ENCODE assay signal across 18 cellular contexts in the genomic region with DNA sequence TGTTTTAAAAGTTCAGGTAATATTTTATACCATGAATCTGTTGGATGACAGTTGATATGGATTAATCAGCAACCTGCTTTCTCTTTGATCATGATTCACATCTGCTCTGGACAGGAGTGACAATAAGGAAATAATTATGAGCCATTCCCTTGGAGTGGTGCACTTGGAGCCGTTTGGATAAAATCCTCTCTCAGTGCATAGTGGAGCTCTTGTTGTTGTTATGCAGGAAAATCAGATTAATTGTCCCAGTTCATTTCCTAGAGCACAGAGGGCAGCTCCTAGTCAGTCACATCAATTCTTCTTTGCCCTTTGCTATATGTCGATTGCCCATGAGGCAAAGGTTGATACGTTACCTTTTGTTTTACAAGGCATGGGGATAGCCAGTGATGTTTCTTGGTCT.
A peak's percentile ranks its signal among the peaks of the same experiment; 100 is the strongest.
DNase-seq lines count a peak whose midpoint lies in the region; ATAC-seq, FAIRE-seq and TF ChIP-seq lines count a peak whose summit lies in the region.
"Had no signal": no experiment of that assay in that cellular context is flagged by ENCODE, and none has a peak within 500 bp of the region (broad histone marks: within the 10 kb centered on the region; RNA-seq: fewer than 3 reads in every experiment).

No MANE protein-coding gene starts in this region.

- POLR2A ChIA-PET in IMR-90 (lab: Charles Lee; ENCODE audit: unreplicated experiment): no interaction called here

- no peak for DNase-seq in IMR-90
- DNase-seq in colonic mucosa: peak; percentile 32
- DNase-seq in kidney tubule cell (ENCODE audit: low spot score): peak; percentile 36
- peak; percentile 82 for DNase-seq in small intestine
- DNase-seq in NCI-H2196 treated with DMSO at 0.1 percent for 48 hours (lab: John Stamatoyannopoulos, UW; ENCODE audit: unreplicated experiment): no peak
- no peak for DNase-seq in activated CD8-positive, alpha-beta memory T cell treated with anti-CD3 and anti-CD28 coated beads for 24 hours
- DNase-seq in DMS53 (lab: John Stamatoyannopoulos, UW): no peak
- no peak for DNase-seq in OCI-M2 (lab: John Stamatoyannopoulos, UW; ENCODE audit: unreplicated experiment)
- DNase-seq: C1 segment of cervical spinal cord; Calu3; CD4-positive, alpha-beta memory T cell; COR-L47; DND-41; GOT3; H7; HCEC 1CT had no signal

- no peak overlapping the region for H4K5ac ChIP-seq in IMR-90 (ENCODE audit: low read depth, low read length)

- no peak for TF ChIP-seq RAD21 in IMR-90 (IDR thresholded peaks at IDR 0.05; ENCODE audit: low read length)

- no peak overlapping the region for H3K23ac ChIP-seq in IMR-90 (ENCODE audit: low read depth, low read length)

- H3K4me1 ChIP-seq in IMR-90 (ENCODE audit: control insufficient read depth, insufficient read depth, low read length) (peaks cover 5% of the 10 kb centered on the region), colonic mucosa (no peaks in the 10 kb centered on the region), small intestine (ENCODE audit: control insufficient read depth in 2 of 2, insufficient read depth in 1 of 2, low read depth in 1 of 2, low read length in 1 of 2) (no peaks in the 10 kb centered on the region)

- H3K18ac ChIP-seq in IMR-90 (ENCODE audit: low read depth, low read length): no peak overlapping the region

- no peak for FAIRE-seq in small intestine (lab: Jason Lieb, UNC)
- FAIRE-seq: G401.6, GM12892 had no signal

- H4K20me1 ChIP-seq in IMR-90 (ENCODE audit: insufficient read depth, low read length): no peaks in the 10 kb centered on the region

- no peaks in the 10 kb centered on the region; a peak in 1 of 4 replicates for H3K79me1 ChIP-seq in IMR-90 (ENCODE audit: low read depth in 1 of 2, low read length in 2 of 2)

- peak overlapping the region; percentile 63; the same call in 1 of the 2 replicates for H2BK20ac ChIP-seq in IMR-90 (ENCODE audit: low read depth, low read length)

- H3K56ac ChIP-seq in IMR-90 (ENCODE audit: extremely low read depth, insufficient read depth, low read length): no peak overlapping the region

- peak overlapping the region; percentile 53 for H4K91ac ChIP-seq in IMR-90 (ENCODE audit: insufficient read depth, low read depth, low read length)

- peak overlapping the region; percentile 46; the same call in 1 of the 2 replicates for H3K4ac ChIP-seq in IMR-90 (ENCODE audit: low read depth, low read length)

- WGBS in IMR-90 (ENCODE audit: extremely low coverage in 2 of 2, insufficient read length in 1 of 2), 2 experiments: no CpG with 5 or more reads among the region's 3 CpGs
- 15 to 54% (median 22%) methylated on average over 3 of the region's 3 CpGs for WGBS in small intestine, 3 donors

- no peaks in the 10 kb centered on the region for H3K36me3 ChIP-seq in IMR-90 (ENCODE audit: control insufficient read depth, insufficient read depth, low read length)
- H3K36me3 ChIP-seq in colonic mucosa: no peaks in the 10 kb centered on the region
- H3K36me3 ChIP-seq in small intestine (ENCODE audit: control insufficient read depth in 2 of 2, insufficient read depth in 2 of 2, low read length in 2 of 2): no peaks in the 10 kb centered on the region

- TF ChIP-seq CTCF in IMR-90 (conservative IDR thresholded peaks at IDR 0.05; ENCODE audit: low read depth, low read length) (no peak), colonic mucosa (IDR thresholded peaks at IDR 0.05) (no peak)

- in situ Hi-C loops in IMR-90 (cut with MboI; ENCODE audit: low sequenced_read_pairs): no loop called here

- no peak overlapping the region for H3K4me2 ChIP-seq in IMR-90 (ENCODE audit: low read depth, low read length)

- no peak for TF ChIP-seq POLR2A in IMR-90 (IDR thresholded peaks at IDR 0.05; ENCODE audit: low read depth, low read length)

- H2BK120ac ChIP-seq in IMR-90 (ENCODE audit: low read depth, low read length): peak overlapping the region; percentile 83

- no peak overlapping the region for H4K8ac ChIP-seq in IMR-90 (ENCODE audit: low read depth in 2 of 2, low read length in 2 of 2)

- peak overlapping the region; percentile 20 for H3K14ac ChIP-seq in IMR-90 (replicated peaks; ENCODE audit: low read depth, low read length)

- BruUV-seq in IMR-90 (replicated peaks; lab: Mats Ljungman, UMichigan): no TSS peak

- no peak overlapping the region for H3K9ac ChIP-seq in IMR-90 (ENCODE audit: low read depth, low read length)
- no peak overlapping the region for H3K9ac ChIP-seq in colonic mucosa (ENCODE audit: low read depth in 2 of 2, low read length in 2 of 2)

- H3K27me3 ChIP-seq in IMR-90 (ENCODE audit: control insufficient read depth, insufficient read depth, low read length): no peaks in the 10 kb centered on the region
- H3K27me3 ChIP-seq in colonic mucosa: no peaks in the 10 kb centered on the region
- no peaks in the 10 kb centered on the region for H3K27me3 ChIP-seq in small intestine (ENCODE audit: control insufficient read depth in 2 of 2, insufficient read depth in 2 of 2, low read length in 2 of 2)

- CTCF ChIA-PET in IMR-90 (lab: Yijun Ruan, JAX): interaction anchor here (1.0 kb wide), 1 partner anchor 12 kb away, joined by 3 read pairs; no protein-coding TSS in a partner anchor

- peaks cover 3% of the 10 kb centered on the region; the same call in 1 of the 2 replicates for H3K9me1 ChIP-seq in IMR-90 (ENCODE audit: insufficient read depth, low read length)

- peak overlapping the region; percentile 90; the same call in 1 of the 2 replicates for H2AK5ac ChIP-seq in IMR-90 (ENCODE audit: low read depth, low read length)

- dilution Hi-C loops in IMR-90 (cut with HindIII; ENCODE audit: low sequenced_read_pairs, unreplicated experiment): no loop called here

- H3K27ac ChIP-seq in IMR-90 (ENCODE audit: insufficient read depth, low read length): no peak overlapping the region
- peak overlapping the region; percentile 20 for H3K27ac ChIP-seq in colonic mucosa
- H3K27ac ChIP-seq in small intestine (ENCODE audit: low read depth in 1 of 2, low read length in 1 of 2): no peak overlapping the region

- H2BK5ac ChIP-seq in IMR-90 (ENCODE audit: low read depth, low read length, poor library complexity, severe bottlenecking): no peak overlapping the region

- H2AK9ac ChIP-seq in IMR-90 (replicated peaks; ENCODE audit: low read depth, low read length, poor library complexity): no peak overlapping the region

- ATAC-seq in IMR-90 (ENCODE audit: low read depth): no peak

- H2BK15ac ChIP-seq in IMR-90 (ENCODE audit: low read depth, low read length): peak overlapping the region; percentile 89; the same call in 2 of the 3 replicates

- H3K4me3 ChIP-seq in IMR-90 (ENCODE audit: insufficient read depth, low read depth, low read length) (no peak overlapping the region), colonic mucosa (no peak overlapping the region), small intestine (ENCODE audit: low read depth in 1 of 2, low read length in 2 of 2) (no peak overlapping the region)

- no peak overlapping the region for H2AFZ ChIP-seq in IMR-90 (replicated peaks; ENCODE audit: low read length, poor library complexity)

- intact Hi-C loops in IMR-90 (cut with micrococcal nuclease): loop anchor here (5.0 kb wide), 1 partner anchor 152 kb away; no protein-coding TSS in a partner anchor
- intact Hi-C loops in colonic mucosa (cut with DNase I): no loop called here

- H3K9me3 ChIP-seq in IMR-90 (ENCODE audit: control insufficient read depth, insufficient read depth, low read length): no peaks in the 10 kb centered on the region
- no peaks in the 10 kb centered on the region for H3K9me3 ChIP-seq in colonic mucosa
- no peaks in the 10 kb centered on the region for H3K9me3 ChIP-seq in small intestine (ENCODE audit: control insufficient read depth, low read depth)

TF ChIP-seq in IMR-90, 13 proteins besides CTCF, POLR2A, EP300 and RAD21:
- TF ChIP-seq MAFK (IDR thresholded peaks at IDR 0.05; ENCODE audit: low read depth, low read length) (no peak), MXI1 (IDR thresholded peaks at IDR 0.05; ENCODE audit: borderline replicate concordance, low read depth, low read length) (no peak), BHLHE40 (IDR thresholded peaks at IDR 0.05; ENCODE audit: low read depth, low read length) (no peak), NFE2L2 (IDR thresholded peaks at IDR 0.05; ENCODE audit: low read depth, low read length) (no peak), FOS (IDR thresholded peaks at IDR 0.05; ENCODE audit: low read depth, low read length) (no peak), CEBPB (IDR thresholded peaks at IDR 0.05; ENCODE audit: low read depth, low read length) (no peak), CHD1 (IDR thresholded peaks at IDR 0.05; ENCODE audit: low read depth, low read length) (no peak), RFX5 (IDR thresholded peaks at IDR 0.05; ENCODE audit: low read depth, low read length) (no peak), MAZ (IDR thresholded peaks at IDR 0.05; ENCODE audit: borderline replicate concordance, low read depth, low read length) (no peak), SMC3 (IDR thresholded peaks at IDR 0.05; ENCODE audit: low read depth, low read length) (no peak), RCOR1 (IDR thresholded peaks at IDR 0.05; ENCODE audit: insufficient replicate concordance, low read length) (no peak)
- TF ChIP-seq, protein P1, sequence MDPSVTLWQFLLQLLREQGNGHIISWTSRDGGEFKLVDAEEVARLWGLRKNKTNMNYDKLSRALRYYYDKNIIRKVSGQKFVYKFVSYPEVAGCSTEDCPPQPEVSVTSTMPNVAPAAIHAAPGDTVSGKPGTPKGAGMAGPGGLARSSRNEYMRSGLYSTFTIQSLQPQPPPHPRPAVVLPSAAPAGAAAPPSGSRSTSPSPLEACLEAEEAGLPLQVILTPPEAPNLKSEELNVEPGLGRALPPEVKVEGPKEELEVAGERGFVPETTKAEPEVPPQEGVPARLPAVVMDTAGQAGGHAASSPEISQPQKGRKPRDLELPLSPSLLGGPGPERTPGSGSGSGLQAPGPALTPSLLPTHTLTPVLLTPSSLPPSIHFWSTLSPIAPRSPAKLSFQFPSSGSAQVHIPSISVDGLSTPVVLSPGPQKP (IDR thresholded peaks at IDR 0.05; ENCODE audit: borderline replicate concordance, low read depth, low read length): no peak
- TF ChIP-seq, protein P2, sequence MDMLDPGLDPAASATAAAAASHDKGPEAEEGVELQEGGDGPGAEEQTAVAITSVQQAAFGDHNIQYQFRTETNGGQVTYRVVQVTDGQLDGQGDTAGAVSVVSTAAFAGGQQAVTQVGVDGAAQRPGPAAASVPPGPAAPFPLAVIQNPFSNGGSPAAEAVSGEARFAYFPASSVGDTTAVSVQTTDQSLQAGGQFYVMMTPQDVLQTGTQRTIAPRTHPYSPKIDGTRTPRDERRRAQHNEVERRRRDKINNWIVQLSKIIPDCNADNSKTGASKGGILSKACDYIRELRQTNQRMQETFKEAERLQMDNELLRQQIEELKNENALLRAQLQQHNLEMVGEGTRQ (IDR thresholded peaks at IDR 0.05; ENCODE audit: low read depth, low read length): no peak
TF ChIP-seq in IMR-90: peak in this region for 0.

Comparison
In these comparisons a context has a peak if more than half of its experiments do, and no peak if none do; other contexts are left out.
1. DNase-seq: peak in colonic mucosa (single experiment), kidney tubule cell (single experiment) and small intestine (single experiment); none in IMR-90 (single experiment), NCI-H2196 treated with DMSO at 0.1 percent for 48 hours (single experiment), activated CD8-positive, alpha-beta memory T cell treated with anti-CD3 and anti-CD28 coated beads for 24 hours (single experiment), DMS53 (single experiment) and OCI-M2 (single experiment).